14 cellular contexts compared by ENCODE assay signal in the genomic region with DNA sequence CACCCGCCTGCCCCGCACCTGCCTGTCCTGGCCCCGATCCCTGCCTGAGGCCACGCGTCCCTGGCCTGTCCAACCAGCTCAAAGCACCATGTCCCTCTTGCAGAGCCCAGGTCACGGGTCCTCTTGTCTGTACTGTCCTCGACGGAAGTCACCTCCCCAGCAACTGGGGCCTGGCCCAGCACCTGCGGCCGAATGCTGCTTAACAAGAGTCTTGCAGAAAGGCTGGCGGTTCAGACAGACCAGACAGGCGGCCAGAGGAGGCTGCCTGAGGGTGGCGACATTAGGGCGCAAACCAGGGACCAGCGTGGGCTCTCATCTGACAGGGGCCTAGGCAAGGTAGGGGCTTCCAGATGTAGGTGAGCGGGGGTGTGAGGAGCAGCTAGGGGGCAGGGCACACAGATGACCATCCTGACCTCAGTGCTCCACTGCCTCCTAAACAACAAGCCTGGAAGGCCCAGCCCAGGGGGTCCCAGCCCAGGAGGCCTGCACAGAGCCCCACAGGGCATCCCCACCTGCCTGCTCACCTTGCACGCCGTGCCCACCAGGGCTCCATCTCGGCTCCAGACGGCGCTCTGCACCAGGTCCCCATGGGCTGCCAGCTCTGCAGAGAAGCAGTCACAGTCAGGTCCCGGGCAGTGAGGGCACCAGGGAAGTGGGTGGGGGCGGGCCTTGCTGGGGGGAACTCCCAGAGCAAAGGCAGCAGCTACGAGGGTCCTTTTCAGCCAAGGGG. TPM values are rescaled to one million over a fixed set of nuclear protein-coding genes. Genes with fewer than 3 reads are reported as not detected.
A peak's percentile ranks its signal among the peaks of the same experiment; 100 is the strongest.
DNase-seq lines count a peak whose midpoint lies in the region; ATAC-seq and TF ChIP-seq lines count a peak whose summit lies in the region.
"Had no signal": no experiment of that assay in that cellular context is flagged by ENCODE, and none has a peak within 500 bp of the region (broad histone marks: within the 10 kb centered on the region; RNA-seq: fewer than 3 reads in every experiment).

No MANE protein-coding gene starts in this region.

- DNase-seq in GM13977 (ENCODE audit: low spot score) (no peak), RWPE2 (ENCODE audit: low spot score) (peak; percentile 64), CD1c-positive myeloid dendritic cell (ENCODE audit: extremely low spot score) (no peak), cerebellum (ENCODE audit: low spot score) (no peak)
- peak in 1 of 9 donors; percentile 20 for DNase-seq in naive thymus-derived CD4-positive, alpha-beta T cell
- DNase-seq: GF-D8; NCI-H1105 treated with DMSO at 0.1 percent for 48 hours; NCI-H226; stimulated activated naive CD4-positive, alpha-beta T cell treated with Interleukin-2 at 50 U/mL for 16 hours had no signal

- H3K36me3 Mint-ChIP-seq in naive thymus-derived CD4-positive, alpha-beta T cell, result peaks cover 3 to 23% (median 12%) of the 10 kb centered on the region in 5 donors

- no peak for ATAC-seq in RWPE2 (ENCODE audit: low read depth)
- ATAC-seq in naive thymus-derived CD4-positive, alpha-beta T cell, result peak; percentile 1

- TF ChIP-seq CTCF in GM13977 (IDR thresholded peaks at IDR 0.05; ENCODE audit: extremely low read depth, insufficient read depth, missing control alignments), result peak; percentile 0
- no peak for TF ChIP-seq CTCF in RWPE2 (IDR thresholded peaks at IDR 0.05; ENCODE audit: poor library complexity, severe bottlenecking)

- peaks cover 10% of the 10 kb centered on the region for H3K4me1 ChIP-seq in RWPE2 (ENCODE audit: insufficient read depth, poor library complexity, severe bottlenecking)
- H3K4me1 ChIP-seq in naive thymus-derived CD4-positive, alpha-beta T cell (ENCODE audit: control insufficient read depth in 2 of 2, insufficient read depth in 2 of 2, low read length in 2 of 2), result no peaks in the 10 kb centered on the region

- H3K9me3 Mint-ChIP-seq in naive thymus-derived CD4-positive, alpha-beta T cell, result peaks cover 0 to 14% (median 0%) of the 10 kb centered on the region in 11 donors
- H3K9me3 Mint-ChIP-seq: activated CD4-positive, alpha-beta memory T cell treated with anti-CD3 and anti-CD28 coated beads, Interleukin-2, amount 10 ng/mL, durations not matched to agents 7 days and 5 days; activated T-helper 17 cell treated with anti-CD3 and anti-CD28 coated beads, Interleukin-2, amount 50 U/mL, for 72 hours had no signal

- peak overlapping the region in 4 of 10 donors; percentile 11 to 56 (median 32) for H3K4me3 Mint-ChIP-seq in naive thymus-derived CD4-positive, alpha-beta T cell
- H3K4me3 Mint-ChIP-seq: activated CD4-positive, alpha-beta memory T cell treated with anti-CD3 and anti-CD28 coated beads, Interleukin-2, amount 10 ng/mL, durations not matched to agents 7 days and 5 days; activated T-helper 17 cell treated with anti-CD3 and anti-CD28 coated beads, Interleukin-2, amount 50 U/mL, for 72 hours had no signal

- no peaks in the 10 kb centered on the region for H3K27me3 Mint-ChIP-seq in naive thymus-derived CD4-positive, alpha-beta T cell
- H3K27me3 Mint-ChIP-seq: activated CD4-positive, alpha-beta memory T cell treated with anti-CD3 and anti-CD28 coated beads, Interleukin-2, amount 10 ng/mL, durations not matched to agents 7 days and 5 days; activated T-helper 17 cell treated with anti-CD3 and anti-CD28 coated beads, Interleukin-2, amount 50 U/mL, for 72 hours had no signal

- no peaks in the 10 kb centered on the region for H3K27me3 ChIP-seq in RWPE2 (ENCODE audit: insufficient read depth, poor library complexity, severe bottlenecking)
- no peaks in the 10 kb centered on the region for H3K27me3 ChIP-seq in naive thymus-derived CD4-positive, alpha-beta T cell (ENCODE audit: control insufficient read depth in 2 of 2, insufficient read depth in 2 of 2, low read length in 2 of 2)
- H3K27me3 ChIP-seq: SJSA1 had no signal

- intact Hi-C loops in naive thymus-derived CD4-positive, alpha-beta T cell (cut with micrococcal nuclease), result no loop called here

- H3K27ac Mint-ChIP-seq in naive thymus-derived CD4-positive, alpha-beta T cell, result peak overlapping the region in 3 of 9 donors; percentile 78 to 93 (median 90)

- in situ Hi-C loops in GM13977 (cut with MboI; ENCODE audit: low pct_unique_long_range_greater_than_20kb, low sequenced_read_pairs, unreplicated experiment), result no loop called here

- CTCF ChIA-PET in naive thymus-derived CD4-positive, alpha-beta T cell (lab: Charles Lee), result no interaction called here

- POLR2A ChIA-PET in naive thymus-derived CD4-positive, alpha-beta T cell (lab: Charles Lee), result interaction anchor here (0.6 to 3.5 kb wide), 2 partner anchors 9 to 89 kb away, joined by 3 to 19 read pairs; a partner anchor contains a TSS

- no peak overlapping the region for H3K27ac ChIP-seq in RWPE2 (ENCODE audit: poor library complexity, severe bottlenecking)
- no peak overlapping the region for H3K27ac ChIP-seq in naive thymus-derived CD4-positive, alpha-beta T cell (ENCODE audit: low read depth, low read length)
- H3K27ac ChIP-seq: C4-2B, SJSA1 had no signal

- peaks cover 9 to 22% (median 19%) of the 10 kb centered on the region in 7 donors for H3K4me1 Mint-ChIP-seq in naive thymus-derived CD4-positive, alpha-beta T cell

- H3K36me3 ChIP-seq in RWPE2 (ENCODE audit: low read depth), result peaks cover 22% of the 10 kb centered on the region
- H3K36me3 ChIP-seq in naive thymus-derived CD4-positive, alpha-beta T cell (ENCODE audit: control insufficient read depth in 2 of 3, insufficient read depth in 3 of 3, low read length in 3 of 3), result peaks cover 31 to 85% (median 50%) of the 10 kb centered on the region in 3 experiments

- H3K4me3 ChIP-seq in RWPE2 (ENCODE audit: severe bottlenecking), result no peak overlapping the region
- no peak overlapping the region for H3K4me3 ChIP-seq in naive thymus-derived CD4-positive, alpha-beta T cell (ENCODE audit: low read length)
- H3K4me3 ChIP-seq: lung, SJSA1 had no signal

- H3K9me3 ChIP-seq in RWPE2 (ENCODE audit: severe bottlenecking), result no peaks in the 10 kb centered on the region
- no peaks in the 10 kb centered on the region for H3K9me3 ChIP-seq in naive thymus-derived CD4-positive, alpha-beta T cell (ENCODE audit: control insufficient read depth in 2 of 3, low read length in 3 of 3)
- H3K9me3 ChIP-seq: SJSA1 had no signal

RNA-seq across cellular contexts. Expression of a gene that starts 11.3 kb away (rescaled TPM):
- 100 to 1,000 TPM; 114 to 572 (median 165) TPM for total RNA-seq in naive thymus-derived CD4-positive, alpha-beta T cell
- 10 to 100 TPM; 29.6 to 62.5 TPM for polyA plus RNA-seq in naive thymus-derived CD4-positive, alpha-beta T cell
- 27.4 TPM for total RNA-seq in cerebellum

RNA-seq across cellular contexts. Expression of a gene that starts 20.5 kb away (rescaled TPM):
- 10 to 100 TPM; 33.6 to 79.8 (median 70.5) TPM for total RNA-seq in naive thymus-derived CD4-positive, alpha-beta T cell
- polyA plus RNA-seq in naive thymus-derived CD4-positive, alpha-beta T cell, result 10 to 100 TPM; 42.4 to 73.0 TPM
- 35.2 TPM for total RNA-seq in cerebellum

RNA-seq across cellular contexts. Expression of a gene that starts 33.5 kb away (rescaled TPM):
- total RNA-seq in naive thymus-derived CD4-positive, alpha-beta T cell, result 1 to 10 TPM in 1 of 5 experiments, under 1 TPM in 3, not detected in 1; 0.24 to 1.3 (median 0.45) TPM
- polyA plus RNA-seq in naive thymus-derived CD4-positive, alpha-beta T cell, result under 1 TPM; 0.13 to 0.18 TPM
- 2.4 TPM for total RNA-seq in cerebellum

RNA-seq across cellular contexts. Expression of a gene that starts 54.0 kb away (rescaled TPM):
- total RNA-seq in naive thymus-derived CD4-positive, alpha-beta T cell, result 10 to 100 TPM; 34.1 to 46.2 (median 45.0) TPM
- 10 to 100 TPM; 34.6 to 45.8 TPM for polyA plus RNA-seq in naive thymus-derived CD4-positive, alpha-beta T cell
- 19.1 TPM for total RNA-seq in cerebellum
